In the genomic region with DNA sequence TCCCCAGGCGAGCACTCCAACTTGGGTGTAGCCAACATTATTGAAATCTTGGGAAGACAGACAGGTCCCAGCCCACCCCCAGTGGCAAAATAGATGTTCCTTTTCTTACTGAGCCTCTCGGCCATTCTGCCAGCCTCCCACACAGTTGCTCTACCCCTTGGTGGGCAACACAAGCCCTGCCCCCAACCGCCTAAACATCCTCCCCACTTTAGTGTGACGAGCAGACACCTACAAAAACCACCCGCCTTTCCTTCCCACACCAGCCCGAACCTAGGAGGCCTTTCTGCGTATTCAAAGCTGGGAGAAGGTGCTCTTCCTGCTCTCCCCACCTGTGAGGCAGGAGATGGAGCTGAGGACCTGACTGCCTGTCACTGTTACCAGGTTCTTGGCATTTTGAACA, we compare ENCODE assay signal across 25 cellular contexts. TPM values are rescaled to one million over a fixed set of nuclear protein-coding genes. Genes with fewer than 3 reads are reported as not detected.
A peak's percentile ranks its signal among the peaks of the same experiment; 100 is the strongest.
DNase-seq lines count a peak whose midpoint lies in the region; ATAC-seq and TF ChIP-seq lines count a peak whose summit lies in the region.
"Had no signal": no experiment of that assay in that cellular context is flagged by ENCODE, and none has a peak within 500 bp of the region (broad histone marks: within the 10 kb centered on the region; RNA-seq: fewer than 3 reads in every experiment).

No MANE protein-coding gene starts in this region.

- H3K27ac Mint-ChIP-seq in T-helper 2 cell treated with Interferon-gamma antibody and Interleukin-4, amounts not matched to agents 5 μg/mL and 100 μg/mL, for 36 hours, result peak overlapping the region; percentile 59
- H3K27ac Mint-ChIP-seq in H9, result peak overlapping the region in 1 of 3 experiments; percentile 81; a peak in 2 of 7 replicates
- peak overlapping the region; percentile 60 for H3K27ac Mint-ChIP-seq in activated naive CD8-positive, alpha-beta T cell treated with anti-CD3 and anti-CD28 coated beads, Interleukin-2, amount 50 U/mL, for 24 hours

- DNase-seq in T-helper 2 cell treated with Interferon-gamma antibody and Interleukin-4, amounts not matched to agents 5 μg/mL and 100 μg/mL, for 36 hours (ENCODE audit: low spot score), result no peak
- DNase-seq in T-helper 2 cell (no peak), H9 (no peak), trophoblast cell (no peak), GM10266 (ENCODE audit: extremely low spot score) (no peak), upper lobe of right lung (no peak)
- DNase-seq in activated naive CD8-positive, alpha-beta T cell treated with anti-CD3 and anti-CD28 coated beads, Interleukin-2, amount 50 U/mL, for 24 hours, result no peak
- DNase-seq: 8988T; activated effector memory CD4-positive, alpha-beta T cell treated with anti-CD3 and anti-CD28 coated beads, Interleukin-2, amount 50 U/mL, for 16 hours; AML-193; Caco-2; effector CD4-positive, alpha-beta T cell; foreskin melanocyte; hippocampal formation; KBM-7; NCI-H187 treated with DMSO at 0.1 percent for 48 hours; NCI-H226; occipital lobe; retina; SHP77 treated with DMSO at 0.1 percent for 48 hours; stimulated activated CD4-positive, alpha-beta T cell treated with anti-CD3 and anti-CD28 coated beads, Interleukin-12 subunit alpha, Interleukin-12 subunit beta, amount 100 ng/mL, for 4 hours; WERI-Rb-1 had no signal

- no peaks in the 10 kb centered on the region for H4K20me1 ChIP-seq in H9 (ENCODE audit: control insufficient read depth, insufficient read depth, insufficient read length)

- H3K4me2 ChIP-seq in H9 (ENCODE audit: insufficient read depth, insufficient read length, low read length) (no peak overlapping the region), trophoblast cell (ENCODE audit: low read length) (no peak overlapping the region)
- H3K4me2 ChIP-seq: PC-9 had no signal

- H3K27me3 Mint-ChIP-seq in T-helper 2 cell treated with Interferon-gamma antibody and Interleukin-4, amounts not matched to agents 5 μg/mL and 100 μg/mL, for 36 hours (ENCODE audit: low read depth), result no peaks in the 10 kb centered on the region
- no peaks in the 10 kb centered on the region; the same call in 1 of the 2 replicates for H3K27me3 Mint-ChIP-seq in H9 (ENCODE audit: low read depth)
- no peaks in the 10 kb centered on the region for H3K27me3 Mint-ChIP-seq in activated naive CD8-positive, alpha-beta T cell treated with anti-CD3 and anti-CD28 coated beads, Interleukin-2, amount 50 U/mL, for 24 hours

- no peak overlapping the region for H3K56ac ChIP-seq in H9 (ENCODE audit: insufficient read length, low read depth, low read length)

- H4K5ac ChIP-seq in H9 (ENCODE audit: insufficient read length, low read depth, low read length), result no peak overlapping the region

- H2AK5ac ChIP-seq in H9 (ENCODE audit: insufficient read length, low read length) (no peak overlapping the region), trophoblast cell (ENCODE audit: low read length) (no peak overlapping the region)

- no peak overlapping the region for H3K23ac ChIP-seq in H9 (ENCODE audit: insufficient read length, low read depth, low read length)
- H3K23ac ChIP-seq in trophoblast cell (ENCODE audit: low read length), result no peak overlapping the region

- no peak overlapping the region for H4K12ac ChIP-seq in trophoblast cell (ENCODE audit: low read depth, low read length)

- H3K23me2 ChIP-seq in H9 (ENCODE audit: insufficient read length, low read depth, low read length, poor library complexity, severe bottlenecking), result no peaks in the 10 kb centered on the region

- H3K4me1 Mint-ChIP-seq in T-helper 2 cell treated with Interferon-gamma antibody and Interleukin-4, amounts not matched to agents 5 μg/mL and 100 μg/mL, for 36 hours (ENCODE audit: low read depth), result peaks cover 57% of the 10 kb centered on the region
- H3K4me1 Mint-ChIP-seq in H9, result peaks cover 42 to 46% of the 10 kb centered on the region in 2 experiments
- H3K4me1 Mint-ChIP-seq in activated naive CD8-positive, alpha-beta T cell treated with anti-CD3 and anti-CD28 coated beads, Interleukin-2, amount 50 U/mL, for 24 hours, result peaks cover 69% of the 10 kb centered on the region

- no peak overlapping the region for H2BK12ac ChIP-seq in H9 (ENCODE audit: insufficient read length, low read depth, low read length)
- H2BK12ac ChIP-seq in trophoblast cell (ENCODE audit: low read length), result peak overlapping the region; percentile 29

- no peak for ATAC-seq in activated naive CD8-positive, alpha-beta T cell treated with anti-CD3 and anti-CD28 coated beads, Interleukin-2, amount 50 U/mL, for 24 hours
- no peak for ATAC-seq in HG03571 (IDR thresholded peaks at IDR 0.05; ENCODE audit: unreplicated experiment)
- no peak for ATAC-seq in upper lobe of right lung

- H3K18ac ChIP-seq in H9 (ENCODE audit: insufficient read length, low read depth, low read length) (peak overlapping the region; percentile 57), trophoblast cell (ENCODE audit: low read length) (peak overlapping the region; percentile 2)

- peaks cover 38% of the 10 kb centered on the region for H3K36me3 Mint-ChIP-seq in T-helper 2 cell treated with Interferon-gamma antibody and Interleukin-4, amounts not matched to agents 5 μg/mL and 100 μg/mL, for 36 hours (ENCODE audit: low read depth)
- no peaks in the 10 kb centered on the region for H3K36me3 Mint-ChIP-seq in H9 (ENCODE audit: insufficient read depth in 1 of 3, low read depth in 3 of 3)
- H3K36me3 Mint-ChIP-seq in activated naive CD8-positive, alpha-beta T cell treated with anti-CD3 and anti-CD28 coated beads, Interleukin-2, amount 50 U/mL, for 24 hours (ENCODE audit: low read depth), result peaks cover 2% of the 10 kb centered on the region

- H2BK20ac ChIP-seq in H9 (ENCODE audit: low read depth, low read length, poor library complexity, severe bottlenecking), result no peak overlapping the region

- H3K27ac ChIP-seq in H9 (ENCODE audit: insufficient read length, low read depth, low read length) (no peak overlapping the region), trophoblast cell (ENCODE audit: low read depth, low read length) (no peak overlapping the region), upper lobe of right lung (no peak overlapping the region)
- H3K27ac ChIP-seq: PC-9, WERI-Rb-1 had no signal

- H2AFZ ChIP-seq in H9 (ENCODE audit: low read length) (no peak overlapping the region), trophoblast cell (ENCODE audit: insufficient read depth, low read length, poor library complexity) (no peak overlapping the region)
- H2AFZ ChIP-seq: PC-9 had no signal

- H3K4ac ChIP-seq in H9 (ENCODE audit: low read depth, low read length), result no peak overlapping the region
- no peak overlapping the region for H3K4ac ChIP-seq in trophoblast cell (ENCODE audit: low read depth, low read length)

- no peaks in the 10 kb centered on the region for H3K9me3 ChIP-seq in H9 (ENCODE audit: control insufficient read depth, low read depth, low read length)
- no peaks in the 10 kb centered on the region for H3K9me3 ChIP-seq in trophoblast cell (ENCODE audit: insufficient read depth, low read depth, low read length)
- H3K9me3 ChIP-seq in upper lobe of right lung, result no peaks in the 10 kb centered on the region
- H3K9me3 ChIP-seq: Caco-2, HAP-1 had no signal

- H3K36me3 ChIP-seq in trophoblast cell (ENCODE audit: control insufficient read depth in 1 of 2, insufficient read depth in 2 of 2, low read length in 2 of 2), result no peaks in the 10 kb centered on the region
- no peaks in the 10 kb centered on the region for H3K36me3 ChIP-seq in upper lobe of right lung
- H3K36me3 ChIP-seq: HAP-1, WERI-Rb-1 had no signal

- no peak overlapping the region for H2BK15ac ChIP-seq in H9 (ENCODE audit: low read depth, low read length)

- H3K79me1 ChIP-seq in H9 (ENCODE audit: insufficient read depth, low read depth, low read length, poor library complexity, severe bottlenecking), result no peaks in the 10 kb centered on the region
- H3K79me1 ChIP-seq in trophoblast cell (ENCODE audit: low read length), result peaks cover 2% of the 10 kb centered on the region

- H3T11ph ChIP-seq in H9 (ENCODE audit: low read length), result no peak overlapping the region

- TF ChIP-seq CTCF in H9 (conservative IDR thresholded peaks at IDR 0.05) (no peak), GM10266 (IDR thresholded peaks at IDR 0.05; ENCODE audit: control insufficient read depth, insufficient read depth, low read depth, missing control alignments) (no peak), upper lobe of right lung (IDR thresholded peaks at IDR 0.05) (no peak)

- H2BK120ac ChIP-seq in H9 (ENCODE audit: low read depth, low read length, poor library complexity, severe bottlenecking) (no peak overlapping the region), trophoblast cell (ENCODE audit: insufficient read depth, low read length, poor library complexity) (peak overlapping the region; percentile 10)

- H3K27me3 ChIP-seq in H9 (ENCODE audit: insufficient read depth, low read length) (no peaks in the 10 kb centered on the region), trophoblast cell (ENCODE audit: insufficient read depth, low read length) (no peaks in the 10 kb centered on the region), upper lobe of right lung (no peaks in the 10 kb centered on the region)

- H4K91ac ChIP-seq in H9 (ENCODE audit: insufficient read length, low read depth, low read length) (no peak overlapping the region), trophoblast cell (ENCODE audit: low read depth, low read length) (peak overlapping the region; percentile 15)

- H3K9ac ChIP-seq in H9 (ENCODE audit: extremely low read depth, insufficient read length, low read length) (no peak overlapping the region), trophoblast cell (ENCODE audit: low read length) (no peak overlapping the region)

- intact Hi-C loops in upper lobe of right lung (cut with DNase I), result no loop called here

- H3K4me3 ChIP-seq in trophoblast cell (ENCODE audit: low read depth, low read length) (no peak overlapping the region), upper lobe of right lung (no peak overlapping the region)
- H3K4me3 ChIP-seq: HAP-1, PC-9 had no signal

- peaks cover 5% of the 10 kb centered on the region for H3K9me3 Mint-ChIP-seq in T-helper 2 cell treated with Interferon-gamma antibody and Interleukin-4, amounts not matched to agents 5 μg/mL and 100 μg/mL, for 36 hours
- H3K9me3 Mint-ChIP-seq in H9, result no peaks in the 10 kb centered on the region; a peak in 1 of 5 replicates
- no peaks in the 10 kb centered on the region for H3K9me3 Mint-ChIP-seq in activated naive CD8-positive, alpha-beta T cell treated with anti-CD3 and anti-CD28 coated beads, Interleukin-2, amount 50 U/mL, for 24 hours

- no peaks in the 10 kb centered on the region; the same call in 1 of the 2 replicates for H3K4me1 ChIP-seq in H9 (ENCODE audit: insufficient read depth, low read length)
- H3K4me1 ChIP-seq in trophoblast cell (ENCODE audit: control insufficient read depth in 1 of 2, insufficient read depth in 2 of 2, low read length in 2 of 2), result peaks cover 3 to 10% of the 10 kb centered on the region in 2 experiments
- peaks cover 3% of the 10 kb centered on the region for H3K4me1 ChIP-seq in upper lobe of right lung

- H4K8ac ChIP-seq in H9 (replicated peaks; ENCODE audit: insufficient read length, low read depth, low read length) (no peak overlapping the region), trophoblast cell (ENCODE audit: low read depth, low read length) (peak overlapping the region; percentile 9)

- H3K4me3 Mint-ChIP-seq in T-helper 2 cell treated with Interferon-gamma antibody and Interleukin-4, amounts not matched to agents 5 μg/mL and 100 μg/mL, for 36 hours, result no peak overlapping the region
- no peak overlapping the region for H3K4me3 Mint-ChIP-seq in H9
- H3K4me3 Mint-ChIP-seq in activated naive CD8-positive, alpha-beta T cell treated with anti-CD3 and anti-CD28 coated beads, Interleukin-2, amount 50 U/mL, for 24 hours, result peak overlapping the region; percentile 30

- H2BK5ac ChIP-seq in H9 (ENCODE audit: insufficient read length, low read length) (no peak overlapping the region), trophoblast cell (ENCODE audit: low read depth, low read length, poor library complexity) (no peak overlapping the region)

- H3K14ac ChIP-seq in H9 (ENCODE audit: insufficient read depth, low read length) (no peak overlapping the region), trophoblast cell (ENCODE audit: low read length) (no peak overlapping the region)

- H3K79me2 ChIP-seq in H9 (ENCODE audit: insufficient read depth, low read length), result no peaks in the 10 kb centered on the region; the same call in 1 of the 2 replicates
- H3K79me2 ChIP-seq in trophoblast cell (ENCODE audit: control insufficient read depth, insufficient read depth, low read length, poor library complexity), result no peaks in the 10 kb centered on the region

- no CpG with 5 or more reads among the region's 7 CpGs for WGBS in H9 (ENCODE audit: extremely low coverage, insufficient read length, low lambda C conversion rate)
- no CpG with 5 or more reads among the region's 7 CpGs for WGBS in trophoblast cell (ENCODE audit: extremely low coverage, insufficient coverage, insufficient read length)

RNA-seq across cellular contexts. Expression of a gene that starts 58.6 kb away (rescaled TPM):
- total RNA-seq in H9 (2021) (41.8 and 42.7 TPM in 2 replicates), upper lobe of right lung (78.9 TPM)
- 43.9 and 44.8 TPM in 2 replicates for polyA plus RNA-seq in trophoblast cell (2013)
